In genomic region chr17:75490953-75491649, GRCh38 we compare ENCODE assay signal across 15 cellular contexts. TPM values are rescaled to one million over a fixed set of nuclear protein-coding genes. Genes with fewer than 3 reads are reported as not detected.
DNase-seq lines count a peak whose midpoint lies in the region; ATAC-seq and TF ChIP-seq lines count a peak whose summit lies in the region.
"Had no signal": no experiment of that assay in that cellular context is flagged by ENCODE, and none has a peak within 500 bp of the region (broad histone marks: within the 10 kb centered on the region; RNA-seq: fewer than 3 reads in every experiment).

No MANE protein-coding gene starts in this region.

- no peaks in the 10 kb centered on the region for H3K27me3 ChIP-seq in left ventricle myocardium inferior (ENCODE audit: low read depth)
- H3K27me3 ChIP-seq in layer of hippocampus (ENCODE audit: control insufficient read depth, insufficient read depth, low read length), result no peaks in the 10 kb centered on the region
- no peaks in the 10 kb centered on the region for H3K27me3 ChIP-seq in ascending aorta

- H3K4me3 ChIP-seq in left ventricle myocardium inferior (no peak overlapping the region), ascending aorta (no peak overlapping the region)

- H3K4me1 ChIP-seq in left ventricle myocardium inferior (peaks cover 52% of the 10 kb centered on the region), ascending aorta (peaks cover 0 to 7% of the 10 kb centered on the region in 2 donors)

- H3K27ac ChIP-seq in left ventricle myocardium inferior (replicated peaks), result peak overlapping the region; percentile 56
- peak overlapping the region; percentile 48 for H3K27ac ChIP-seq in layer of hippocampus (ENCODE audit: low read depth, low read length)
- H3K27ac ChIP-seq in ascending aorta, result peak overlapping the region in 1 of 2 donors; percentile 69

- no peak for TF ChIP-seq CTCF in left ventricle myocardium inferior (IDR thresholded peaks at IDR 0.05; ENCODE audit: borderline replicate concordance)
- TF ChIP-seq CTCF in ascending aorta (IDR thresholded peaks at IDR 0.05), result no peak

- H3K36me3 ChIP-seq in left ventricle myocardium inferior (peaks cover 49% of the 10 kb centered on the region), ascending aorta (peaks cover 51 to 55% of the 10 kb centered on the region in 2 donors)

- H3K9me3 ChIP-seq in left ventricle myocardium inferior (replicated peaks) (no peaks in the 10 kb centered on the region), ascending aorta (no peaks in the 10 kb centered on the region)

- DNase-seq in left ventricle myocardium inferior (no peak), Right ventricle myocardium superior (no peak), sciatic nerve (ENCODE audit: low spot score) (no peak), ascending aorta (ENCODE audit: low spot score in 2 of 2) (no peak), NCI-H82 treated with DMSO at 0.1 percent for 48 hours (lab: John Stamatoyannopoulos, UW; ENCODE audit: unreplicated experiment) (no peak), NCI-H2029 (lab: John Stamatoyannopoulos, UW) (no peak)
- no peak for DNase-seq in activated CD4-positive, alpha-beta T cell treated with anti-CD3 and anti-CD28 coated beads, Interleukin-2, amount 50 U/mL, for 4 hours
- DNase-seq: CD4-positive, alpha-beta memory T cell; DMS79 treated with DMSO at 0.1 percent for 48 hours; H9; NCI-H2107; NCI-H226; NCI-H69; PC-3 had no signal

- intact Hi-C loops in left ventricle myocardium inferior (cut with micrococcal nuclease), result no loop called here
- intact Hi-C loops in Right ventricle myocardium superior (cut with DNase I), result no loop called here
- intact Hi-C loops in sciatic nerve (cut with DNase I), result no loop called here
- intact Hi-C loops in ascending aorta (cut with DNase I), result no loop called here

- ATAC-seq in Right ventricle myocardium superior (ENCODE audit: poor library complexity), result no peak
- ATAC-seq in sciatic nerve, result peak; percentile 16
- ATAC-seq: PC-3 had no signal

RNA-seq across cellular contexts. Expression of gene CASKIN2, which starts 24.2 kb away (rescaled TPM):
- total RNA-seq in left ventricle myocardium inferior (34.3 TPM), Right ventricle myocardium superior (33.3 TPM), sciatic nerve (127 TPM), ascending aorta (112 TPM)

RNA-seq across cellular contexts. Expression of gene TSEN54, which starts 25.2 kb away (rescaled TPM):
- total RNA-seq in left ventricle myocardium inferior (6.8 TPM), Right ventricle myocardium superior (5.6 TPM), sciatic nerve (26.1 TPM), ascending aorta (92.7 TPM)

RNA-seq across cellular contexts. Expression of gene LLGL2, which starts 34.4 kb away (rescaled TPM):
- total RNA-seq in left ventricle myocardium inferior (2.0 TPM), Right ventricle myocardium superior (3.6 TPM), sciatic nerve (11.0 TPM), ascending aorta (41.8 TPM)

RNA-seq across cellular contexts. Expression of gene TMEM94, which starts 34.7 kb away (rescaled TPM):
- 38.8 TPM for total RNA-seq in left ventricle myocardium inferior
- total RNA-seq in Right ventricle myocardium superior, result 38.0 TPM
- 86.8 TPM for total RNA-seq in sciatic nerve
- 125 TPM for total RNA-seq in ascending aorta
